ENCODE assay signal across 8 cellular contexts in the genomic region with DNA sequence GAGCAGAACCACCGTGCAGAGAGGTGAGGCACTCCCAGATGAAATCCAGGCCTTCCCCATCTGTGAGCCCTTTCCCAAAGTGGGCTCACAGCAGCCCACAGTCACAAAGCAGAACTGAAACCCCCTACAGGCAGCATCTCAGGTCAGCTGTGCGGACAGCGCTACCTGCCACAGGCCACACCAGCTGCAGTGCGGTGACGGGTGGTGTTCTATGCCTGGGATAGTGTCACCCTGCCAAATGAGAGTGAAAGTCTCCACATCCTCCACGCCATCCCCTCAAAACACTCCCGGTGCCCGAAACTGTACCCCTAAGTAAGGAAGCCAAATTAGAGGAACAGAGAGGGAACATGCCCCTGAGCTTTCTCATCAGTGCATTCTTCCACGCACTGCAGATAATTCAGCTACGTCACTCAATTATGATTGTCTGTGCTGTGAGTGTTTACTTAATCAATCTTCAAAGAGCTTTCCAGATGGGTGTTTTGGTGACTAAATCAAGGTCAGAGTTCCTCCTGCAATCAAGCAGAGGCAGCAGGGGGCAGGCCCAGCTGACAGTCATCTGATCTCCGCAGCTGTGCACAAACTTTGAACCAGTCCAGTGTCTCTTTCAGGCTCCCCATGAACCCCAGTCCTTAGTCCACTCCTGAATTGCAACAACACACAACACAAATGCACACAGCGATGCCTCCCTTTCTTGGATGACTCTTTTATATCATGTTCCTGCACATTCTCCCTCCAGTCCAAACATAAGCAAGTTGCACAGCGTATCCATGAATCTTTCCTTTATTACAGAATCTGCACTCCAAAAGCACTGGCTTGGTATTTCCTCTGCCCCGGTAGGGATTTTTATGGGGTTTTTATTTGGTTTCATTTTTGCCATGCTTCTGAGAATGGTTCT.
A peak's percentile ranks its signal among the peaks of the same experiment; 100 is the strongest.
DNase-seq lines count a peak whose midpoint lies in the region; ATAC-seq, FAIRE-seq and TF ChIP-seq lines count a peak whose summit lies in the region.

No MANE protein-coding gene starts in this region.

- TF ChIP-seq CTCF in foreskin fibroblast (IDR thresholded peaks at IDR 0.05; ENCODE audit: low read depth, low read length) = no peak

- ATAC-seq in GM18505 (IDR thresholded peaks at IDR 0.05; ENCODE audit: unreplicated experiment) (peak; percentile 57), HG02885 (IDR thresholded peaks at IDR 0.05; ENCODE audit: poor library complexity, unreplicated experiment) (peak; percentile 80)
- peak; percentile 56 to 65 for ATAC-seq in activated T-cell treated with anti-CD3 and anti-CD28 coated beads, Interleukin-2, amount 50 U/mL, for 72 hours (replicated peaks in 1 of 2)

- peak overlapping the region in 1 of 2 donors; percentile 17 for H3K4me3 ChIP-seq in foreskin fibroblast (ENCODE audit: low read depth in 1 of 2, low read length in 2 of 2)

- TF ChIP-seq POLR2A in GM18505 (IDR thresholded peaks at IDR 0.05; ENCODE audit: borderline replicate concordance, extremely low read depth, insufficient read depth, insufficient read length) = peak; percentile 35

- intact Hi-C loops in posterior cingulate gyrus (cut with DNase I) = loop anchor here (10.0 kb wide), 2 partner anchors 254 to 484 kb away; no protein-coding TSS in a partner anchor

- H3K27ac Mint-ChIP-seq in activated T-cell treated with anti-CD3 and anti-CD28 coated beads, Interleukin-2, amount 50 U/mL, for 72 hours = peak overlapping the region; percentile 89

- H3K4me1 Mint-ChIP-seq in activated T-cell treated with anti-CD3 and anti-CD28 coated beads, Interleukin-2, amount 50 U/mL, for 72 hours (ENCODE audit: low read depth) = peaks cover 86% of the 10 kb centered on the region

- peaks cover 0 to 4% of the 10 kb centered on the region in 2 donors for H3K9me3 Mint-ChIP-seq in activated T-cell treated with anti-CD3 and anti-CD28 coated beads, Interleukin-2, amount 50 U/mL, for 72 hours

- DNase-seq in NCI-H69 (lab: John Stamatoyannopoulos, UW) (peak; percentile 97), foreskin fibroblast (peak; percentile 90), posterior cingulate gyrus (peak in 9 of 10 donors; percentile 55 to 95 (median 75)), hepatic stellate cell (ENCODE audit: low spot score) (no peak)
- DNase-seq in activated T-cell treated with anti-CD3 and anti-CD28 coated beads, Interleukin-2, amount 50 U/mL, for 72 hours = peak; percentile 72 to 73

- FAIRE-seq in A204.1 (lab: Jason Lieb, UNC) = peak; percentile 16

- peaks cover 8 to 14% of the 10 kb centered on the region in 2 donors for H3K36me3 Mint-ChIP-seq in activated T-cell treated with anti-CD3 and anti-CD28 coated beads, Interleukin-2, amount 50 U/mL, for 72 hours (ENCODE audit: insufficient read depth in 2 of 2)

- H3K27me3 Mint-ChIP-seq in activated T-cell treated with anti-CD3 and anti-CD28 coated beads, Interleukin-2, amount 50 U/mL, for 72 hours (ENCODE audit: low read depth) = no peaks in the 10 kb centered on the region

- H3K4me3 Mint-ChIP-seq in activated T-cell treated with anti-CD3 and anti-CD28 coated beads, Interleukin-2, amount 50 U/mL, for 72 hours = peak overlapping the region; percentile 90 to 95
